Comparison of ENCODE assay signal across 17 cellular contexts in the genomic region with DNA sequence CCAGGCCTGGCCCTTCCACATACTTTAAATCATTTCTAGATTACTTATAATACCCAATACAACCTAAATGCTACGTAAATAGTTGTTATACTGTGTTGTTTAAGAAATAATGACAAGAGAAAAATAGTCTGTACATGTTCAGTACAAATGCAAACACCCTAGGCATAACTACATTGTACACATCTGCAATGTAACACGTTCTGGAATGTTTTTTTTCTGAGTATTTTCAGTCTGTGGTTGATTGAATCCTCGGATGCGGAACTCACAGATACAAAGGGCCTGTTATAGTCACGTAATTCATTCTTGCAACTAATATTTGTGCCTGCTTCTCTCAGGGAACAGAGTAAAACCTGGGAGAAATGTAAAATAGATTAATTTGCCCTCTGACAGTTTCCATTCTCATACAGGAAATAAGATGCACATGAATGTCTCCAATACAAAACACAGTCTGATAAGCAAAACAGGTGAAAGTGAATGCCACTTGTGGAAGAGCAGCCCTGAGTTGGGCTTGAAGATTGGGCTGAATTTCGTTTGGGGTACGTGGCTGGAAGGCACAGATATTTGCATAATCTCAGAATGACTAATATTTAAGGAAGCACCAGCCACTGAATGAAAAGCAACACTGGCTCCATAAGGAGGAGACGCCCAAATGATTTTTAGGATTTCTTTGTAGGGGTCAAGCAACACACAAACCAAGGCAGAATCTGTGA. TPM values are rescaled to one million over a fixed set of nuclear protein-coding genes. Genes with fewer than 3 reads are reported as not detected.
A peak's percentile ranks its signal among the peaks of the same experiment; 100 is the strongest.
DNase-seq lines count a peak whose midpoint lies in the region; ATAC-seq, FAIRE-seq and TF ChIP-seq lines count a peak whose summit lies in the region.
"Had no signal": no experiment of that assay in that cellular context is flagged by ENCODE, and none has a peak within 500 bp of the region (broad histone marks: within the 10 kb centered on the region; RNA-seq: fewer than 3 reads in every experiment).

No MANE protein-coding gene starts in this region.

- CTCF ChIA-PET in IMR-90 (lab: Yijun Ruan, JAX) = no interaction called here
- CTCF ChIA-PET in GM12878 (lab: Yijun Ruan, JAX) = no interaction called here

- H4K5ac ChIP-seq in IMR-90 (ENCODE audit: low read depth, low read length) = peak overlapping the region; percentile 49; the same call in 1 of the 2 replicates

- no peak overlapping the region for H3K23ac ChIP-seq in IMR-90 (ENCODE audit: low read depth, low read length)

- H3K4me3 ChIP-seq in IMR-90 (ENCODE audit: insufficient read depth, low read depth, low read length) (no peak overlapping the region), GM12878 (no peak overlapping the region)

- ATAC-seq in IMR-90 (ENCODE audit: low read depth) = peak; percentile 25
- peak; percentile 33; the same call in 2 of the 3 replicates for ATAC-seq in GM12878
- ATAC-seq in HG03521 (IDR thresholded peaks at IDR 0.05; ENCODE audit: unreplicated experiment) = no peak
- no peak for ATAC-seq in left colon
- ATAC-seq in HG02588 (IDR thresholded peaks at IDR 0.05; ENCODE audit: unreplicated experiment) = no peak
- ATAC-seq: activated T-cell treated with anti-CD3 and anti-CD28 coated beads, Interleukin-2, amount 50 U/mL, for 72 hours had no signal

- SMC1A ChIA-PET in GM12878 (lab: Charles Lee; ENCODE audit: uncharacterized antibody, unreplicated experiment) = no interaction called here

- BruUV-seq in IMR-90 (replicated peaks; lab: Mats Ljungman, UMichigan) (no TSS peak), GM12878 (replicated peaks; lab: Mats Ljungman, UMichigan) (no TSS peak)

- H2BK5ac ChIP-seq in IMR-90 (ENCODE audit: low read depth, low read length, poor library complexity, severe bottlenecking) = peak overlapping the region; percentile 46

- peak overlapping the region; percentile 20; the same call in 1 of the 2 replicates for H3K18ac ChIP-seq in IMR-90 (ENCODE audit: low read depth, low read length)

- H2AK5ac ChIP-seq in IMR-90 (ENCODE audit: low read depth, low read length) = peak overlapping the region; percentile 27; the same call in 1 of the 2 replicates

- peak overlapping the region; percentile 42 for H2BK120ac ChIP-seq in IMR-90 (ENCODE audit: low read depth, low read length)

- DNase-seq in Daoy (ENCODE audit: low read depth) (peak; percentile 57), IMR-90 (peak; percentile 55), GM12878 (ENCODE audit: low read depth, low spot score) (no peak), kidney tubule cell (ENCODE audit: low spot score) (peak; percentile 62), amygdala (lab: John Stamatoyannopoulos, UW) (no peak), left colon (no peak)
- DNase-seq: activated CD4-positive, alpha-beta T cell treated with anti-CD3 and anti-CD28 coated beads, Interleukin-2, amount 10 ng/mL, durations not matched to agents 7 days and 5 days; activated T-cell treated with anti-CD3 and anti-CD28 coated beads, Interleukin-2, amount 50 U/mL, for 72 hours; AML-193; amniotic stem cell; NCI-H1436; NCI-H510A treated with DMSO at 0.1 percent for 48 hours; stimulated activated CD4-positive, alpha-beta T cell treated with anti-CD3 and anti-CD28 coated beads, Interleukin-15, amount 100 ng/mL, for 24 hours had no signal

- TF ChIP-seq CTCF in IMR-90 (conservative IDR thresholded peaks at IDR 0.05; ENCODE audit: low read depth, low read length) (no peak), GM12878 (IDR thresholded peaks at IDR 0.05 in 2 of 3, conservative IDR thresholded peaks at IDR 0.05 in 1 of 3; ENCODE audit: control insufficient read depth in 2 of 3, extremely low read depth in 1 of 3, insufficient read depth in 1 of 3, low read depth in 3 of 3, low read length in 3 of 3) (no peak)

- TF ChIP-seq RAD21 in IMR-90 (IDR thresholded peaks at IDR 0.05; ENCODE audit: low read length) (no peak), GM12878 (IDR thresholded peaks at IDR 0.05; ENCODE audit: insufficient read depth, low read depth, low read length) (no peak)

- H3K27me3 ChIP-seq in IMR-90 (ENCODE audit: control insufficient read depth, insufficient read depth, low read length) (no peaks in the 10 kb centered on the region), GM12878 (replicated peaks in 1 of 2; ENCODE audit: control insufficient read depth in 2 of 2, insufficient read depth in 2 of 2, low read length in 1 of 2) (peaks cover 1% of the 10 kb centered on the region in 2 experiments; a peak in 2 of 4 replicates)

- H3K4me2 ChIP-seq in IMR-90 (ENCODE audit: low read depth, low read length) = peak overlapping the region; percentile 9; the same call in 1 of the 2 replicates
- H3K4me2 ChIP-seq in GM12878 (ENCODE audit: control insufficient read depth, insufficient read depth) = no peak overlapping the region

- peak overlapping the region; percentile 31; the same call in 1 of the 3 replicates for H2BK15ac ChIP-seq in IMR-90 (ENCODE audit: low read depth, low read length)

- in situ Hi-C loops in IMR-90 (cut with MboI; ENCODE audit: low sequenced_read_pairs) = no loop called here
- in situ Hi-C loops in GM12878 (cut with MboI) = no loop called here

- FAIRE-seq in GM12878 (lab: Jason Lieb, UNC) = no peak

- TF ChIP-seq POLR2A in IMR-90 (IDR thresholded peaks at IDR 0.05; ENCODE audit: low read depth, low read length) (no peak), GM12878 (IDR thresholded peaks at IDR 0.05; ENCODE audit: low read depth, low read length) (no peak)

- WGBS in IMR-90 (ENCODE audit: extremely low coverage in 2 of 2, insufficient read length in 1 of 2), 2 experiments = 44% methylated on average over 1 of the region's 8 CpGs; no CpG with 5 or more reads in 1 of the 2 experiments
- 40% methylated on average over 8 of the region's 8 CpGs for WGBS in GM12878 (ENCODE audit: insufficient coverage, insufficient replicate concordance, low lambda C conversion rate, missing lambda C conversion rate)

- peaks cover 14% of the 10 kb centered on the region; the same call in 1 of the 2 replicates for H3K36me3 ChIP-seq in IMR-90 (ENCODE audit: control insufficient read depth, insufficient read depth, low read length)
- no peaks in the 10 kb centered on the region for H3K36me3 ChIP-seq in GM12878 (ENCODE audit: control insufficient read depth in 2 of 2, insufficient read depth in 2 of 2, low read length in 1 of 2)

- H3K27ac ChIP-seq in IMR-90 (ENCODE audit: insufficient read depth, low read length) = no peak overlapping the region
- H3K27ac ChIP-seq in GM12878 (ENCODE audit: control insufficient read depth, insufficient read depth) = no peak overlapping the region
- H3K27ac ChIP-seq: parathyroid adenoma had no signal

- dilution Hi-C loops in IMR-90 (cut with HindIII; ENCODE audit: low sequenced_read_pairs, unreplicated experiment) = no loop called here

- H3K9me3 ChIP-seq in IMR-90 (ENCODE audit: control insufficient read depth, insufficient read depth, low read length) = no peaks in the 10 kb centered on the region
- H3K9me3 ChIP-seq in GM12878 (replicated peaks; ENCODE audit: control insufficient read depth, insufficient read depth, low read length) = no peaks in the 10 kb centered on the region

- H3K9ac ChIP-seq in IMR-90 (ENCODE audit: low read depth, low read length) (no peak overlapping the region), GM12878 (ENCODE audit: control insufficient read depth, insufficient read depth, low read length) (no peak overlapping the region)
- H3K9ac ChIP-seq: parathyroid adenoma had no signal

- H3K56ac ChIP-seq in IMR-90 (ENCODE audit: extremely low read depth, insufficient read depth, low read length) = no peak overlapping the region

- H3K79me2 ChIP-seq in GM12878 (ENCODE audit: control insufficient read depth, insufficient read depth, low read length) = no peaks in the 10 kb centered on the region
- H3K79me2 ChIP-seq: parathyroid adenoma had no signal

- RAD21 ChIA-PET in GM12878 (lab: Charles Lee; ENCODE audit: unreplicated experiment) = no interaction called here

- intact Hi-C loops in IMR-90 (cut with micrococcal nuclease) (no loop called here), GM12878 (cut with micrococcal nuclease; ENCODE audit: unreplicated experiment) (no loop called here), left colon (cut with DNase I, micrococcal nuclease) (no loop called here)

- H3K79me1 ChIP-seq in IMR-90 (ENCODE audit: low read depth in 1 of 2, low read length in 2 of 2) = peaks cover 4 to 47% of the 10 kb centered on the region in 2 experiments; a peak in 2 of 4 replicates

- H2AFZ ChIP-seq in IMR-90 (replicated peaks; ENCODE audit: low read length, poor library complexity) (no peak overlapping the region), GM12878 (ENCODE audit: control insufficient read depth, low read depth, low read length) (no peak overlapping the region)
- H2AFZ ChIP-seq: parathyroid adenoma had no signal

- no peaks in the 10 kb centered on the region; the same call in 1 of the 2 replicates for H4K20me1 ChIP-seq in IMR-90 (ENCODE audit: insufficient read depth, low read length)
- no peaks in the 10 kb centered on the region for H4K20me1 ChIP-seq in GM12878 (ENCODE audit: control insufficient read depth, insufficient read depth)

- H2BK20ac ChIP-seq in IMR-90 (ENCODE audit: low read depth, low read length) = peak overlapping the region; percentile 65; the same call in 1 of the 2 replicates

- POLR2A ChIA-PET in IMR-90 (lab: Charles Lee; ENCODE audit: unreplicated experiment) = no interaction called here
- POLR2A ChIA-PET in GM12878 (lab: Charles Lee) = no interaction called here

- H3K14ac ChIP-seq in IMR-90 (replicated peaks; ENCODE audit: low read depth, low read length) = peak overlapping the region; percentile 83

- peak overlapping the region; percentile 50 for H4K91ac ChIP-seq in IMR-90 (ENCODE audit: insufficient read depth, low read depth, low read length)

- H3K4me1 ChIP-seq in IMR-90 (ENCODE audit: control insufficient read depth, insufficient read depth, low read length) (peaks cover 14% of the 10 kb centered on the region), GM12878 (ENCODE audit: control insufficient read depth, insufficient read depth, low read length) (no peaks in the 10 kb centered on the region)

- no peak overlapping the region for H2AK9ac ChIP-seq in IMR-90 (replicated peaks; ENCODE audit: low read depth, low read length, poor library complexity)

- peaks cover 11% of the 10 kb centered on the region; the same call in 1 of the 2 replicates for H3K9me1 ChIP-seq in IMR-90 (ENCODE audit: insufficient read depth, low read length)

- no peak for TF ChIP-seq EP300 in GM12878 (IDR thresholded peaks at IDR 0.05; ENCODE audit: borderline replicate concordance in 1 of 2, control insufficient read depth in 1 of 2, low read depth in 2 of 2, low read length in 2 of 2)

- peak overlapping the region; percentile 68; the same call in 1 of the 2 replicates for H3K4ac ChIP-seq in IMR-90 (ENCODE audit: low read depth, low read length)

- H4K8ac ChIP-seq in IMR-90 (ENCODE audit: low read depth in 2 of 2, low read length in 2 of 2) = peak overlapping the region in 1 of 2 experiments; percentile 93; a peak in 2 of 4 replicates

RNA-seq across cellular contexts. Expression of gene DENND2A, which starts 19.1 kb away (rescaled TPM):
- 5.4 and 6.5 TPM in 2 replicates for total RNA-seq in Daoy (2014; rRNA removed; shearing (Covaris generic))
- 7.5 and 7.8 TPM in 2 replicates for total RNA-seq in IMR-90 (2012; rRNA removed)
- 7.4 and 10.3 TPM in 2 replicates for polyA plus RNA-seq in IMR-90 (2012; rRNA removed)
- polyA plus RNA-seq in IMR-90 (2012; cell fraction: cytosol; rRNA removed) = 7.5 and 18.0 TPM in 2 replicates
- 14.9 and 25.0 TPM in 2 replicates for polyA plus RNA-seq in IMR-90 (2012; cell fraction: nucleus; rRNA removed; ENCODE audit: low replicate concordance)
- total RNA-seq in GM12878 (2013; cell fraction: nucleolus; rRNA removed) = not detected in 2 replicates
- not detected in 2 replicates for total RNA-seq in GM12878 (2014; rRNA removed)
- total RNA-seq in GM12878 (2014; rRNA removed; fragmentation: Illumina TruSeq; extraction: Trizol) = not detected in 2 replicates
- not detected in 2 replicates for total RNA-seq in GM12878 (2021)
- polyA plus RNA-seq in GM12878 (2011; ENCODE audit: low read depth) = not detected
- not detected in 2 replicates for polyA plus RNA-seq in GM12878 (2011; rRNA removed)
- polyA plus RNA-seq in GM12878 (2011; cell fraction: cytosol; rRNA removed) = 0.10 TPM in 1 of 2 replicates, not detected in the other
- not detected in 2 replicates for polyA plus RNA-seq in GM12878 (2011; cell fraction: nucleus; rRNA removed)
- polyA plus RNA-seq in GM12878 (2012) = not detected in 2 replicates
- polyA plus RNA-seq in GM12878 (2014; fragmentation: Illumina TruSeq; extraction: Trizol) = 0.01 TPM in 1 of 2 replicates, not detected in the other
- not detected for polyA plus RNA-seq in GM12878 (2014; fragmentation: Nextera tagmentation; extraction: Ambion mirVana)
- not detected in 2 replicates for polyA plus RNA-seq in GM12878 (2014; rRNA removed)
- not detected for polyA plus RNA-seq in GM12878 (2016; fragmentation: Nextera tagmentation; extraction: Ambion mirVana)
- not detected in 2 replicates for polyA minus RNA-seq in GM12878 (2011; rRNA and poly(A)+ RNA removed)
- not detected in 2 replicates for polyA minus RNA-seq in GM12878 (2011; cell fraction: cytosol; rRNA and poly(A)+ RNA removed)
- polyA minus RNA-seq in GM12878 (2011; cell fraction: nucleus; rRNA and poly(A)+ RNA removed) = not detected in 2 replicates
- 1 to 10 TPM; 6.8 to 8.2 TPM for total RNA-seq in left colon
- total RNA-seq: activated CD4-positive, alpha-beta T cell treated with anti-CD3 and anti-CD28 coated beads, Interleukin-2, amount 10 ng/mL, durations not matched to agents 7 days and 5 days; activated T-cell treated with anti-CD3 and anti-CD28 coated beads, Interleukin-2, amount 50 U/mL, for 72 hours had no signal
- polyA plus RNA-seq: IgD-negative memory B cell had no signal

RNA-seq across cellular contexts. Expression of gene ADCK2, which starts 51.3 kb away (rescaled TPM):
- total RNA-seq in Daoy (2014; rRNA removed; shearing (Covaris generic)) = 15.0 and 15.4 TPM in 2 replicates
- 7.5 and 10.0 TPM in 2 replicates for total RNA-seq in IMR-90 (2012; rRNA removed)
- polyA plus RNA-seq in IMR-90 (2012; rRNA removed) = 6.9 and 7.1 TPM in 2 replicates
- 5.8 and 9.5 TPM in 2 replicates for polyA plus RNA-seq in IMR-90 (2012; cell fraction: cytosol; rRNA removed)
- 5.3 and 5.7 TPM in 2 replicates for polyA plus RNA-seq in IMR-90 (2012; cell fraction: nucleus; rRNA removed; ENCODE audit: low replicate concordance)
- total RNA-seq in GM12878 (2013; cell fraction: nucleolus; rRNA removed) = 17.5 and 20.1 TPM in 2 replicates
- total RNA-seq in GM12878 (2014; rRNA removed) = 18.1 and 18.7 TPM in 2 replicates
- total RNA-seq in GM12878 (2014; rRNA removed; fragmentation: Illumina TruSeq; extraction: Trizol) = 14.8 and 15.3 TPM in 2 replicates
- total RNA-seq in GM12878 (2021) = 19.4 and 20.1 TPM in 2 replicates
- polyA plus RNA-seq in GM12878 (2011; ENCODE audit: low read depth) = 6.8 TPM
- polyA plus RNA-seq in GM12878 (2011; rRNA removed) = 9.9 and 13.8 TPM in 2 replicates
- polyA plus RNA-seq in GM12878 (2011; cell fraction: cytosol; rRNA removed) = 12.5 and 15.9 TPM in 2 replicates
- polyA plus RNA-seq in GM12878 (2011; cell fraction: nucleus; rRNA removed) = 9.0 and 10.0 TPM in 2 replicates
- polyA plus RNA-seq in GM12878 (2012) = 11.7 and 14.9 TPM in 2 replicates
- 8.0 and 9.7 TPM in 2 replicates for polyA plus RNA-seq in GM12878 (2014; fragmentation: Illumina TruSeq; extraction: Trizol)
- 1 to 10 TPM in 1 of 2 experiments, under 1 TPM in 1; 0.52 to 2.2 TPM for polyA plus RNA-seq in GM12878 (2014; fragmentation: Nextera tagmentation; extraction: Ambion mirVana)
- 14.1 and 14.7 TPM in 2 replicates for polyA plus RNA-seq in GM12878 (2014; rRNA removed)
- 10 to 100 TPM in 1 of 2 experiments, 1 to 10 TPM in 1; 9.0 to 12.4 TPM for polyA plus RNA-seq in GM12878 (2016; fragmentation: Nextera tagmentation; extraction: Ambion mirVana)
- 15.9 and 24.4 TPM in 2 replicates for polyA minus RNA-seq in GM12878 (2011; rRNA and poly(A)+ RNA removed)
- polyA minus RNA-seq in GM12878 (2011; cell fraction: cytosol; rRNA and poly(A)+ RNA removed) = 5.7 and 7.0 TPM in 2 replicates
- polyA minus RNA-seq in GM12878 (2011; cell fraction: nucleus; rRNA and poly(A)+ RNA removed) = 5.9 and 8.1 TPM in 2 replicates
- 10 to 100 TPM; 26.3 to 26.5 TPM for total RNA-seq in left colon

Comparison
In these comparisons a context has a peak if more than half of its experiments do, and no peak if none do; other contexts are left out.
1. DNase-seq: peak in Daoy (single experiment), IMR-90 (single experiment) and kidney tubule cell (single experiment); none in GM12878 (single experiment), amygdala (0 of 56) and left colon (0 of 2).
2. ATAC-seq: peak in IMR-90 (single experiment) and GM12878 (single experiment); none in HG03521 (single experiment), left colon (single experiment) and HG02588 (single experiment).